ENCODE assay signal across 23 cellular contexts in the genomic region with DNA sequence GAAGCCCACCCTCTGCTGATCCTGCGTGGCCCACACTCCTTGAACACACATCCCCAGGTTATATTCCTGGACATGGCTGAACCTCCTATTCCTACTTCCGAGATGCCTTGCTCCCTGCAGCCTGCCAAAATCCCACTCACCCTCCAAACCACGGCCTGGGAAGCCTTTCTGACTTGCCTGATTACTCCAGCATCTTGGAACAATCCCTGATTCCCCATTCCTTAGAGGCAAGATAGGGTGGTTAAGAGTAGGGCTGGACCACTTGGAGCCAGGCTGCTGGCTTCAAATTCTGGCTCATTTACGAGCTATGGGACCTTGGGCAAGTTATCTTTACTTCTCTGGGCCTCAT. TPM values are rescaled to one million over a fixed set of nuclear protein-coding genes. Genes with fewer than 3 reads are reported as not detected.
A peak's percentile ranks its signal among the peaks of the same experiment; 100 is the strongest.
DNase-seq lines count a peak whose midpoint lies in the region; ATAC-seq and TF ChIP-seq lines count a peak whose summit lies in the region.
"Had no signal": no experiment of that assay in that cellular context is flagged by ENCODE, and none has a peak within 500 bp of the region (broad histone marks: within the 10 kb centered on the region; RNA-seq: fewer than 3 reads in every experiment).

No MANE protein-coding gene starts in this region.

- POLR2A ChIA-PET in activated CD4-positive, alpha-beta T cell treated with anti-CD3 and anti-CD28 coated beads for 36 hours (lab: Charles Lee) = no interaction called here
- POLR2A ChIA-PET in Caco-2 (lab: Charles Lee) = interaction anchor here (2.6 kb wide), 1 partner anchor 10 kb away, joined by 28 read pairs; no protein-coding TSS in a partner anchor
- POLR2A ChIA-PET in naive thymus-derived CD4-positive, alpha-beta T cell (lab: Charles Lee) = no interaction called here
- POLR2A ChIA-PET in activated CD4-positive, alpha-beta memory T cell treated with anti-CD3 and anti-CD28 coated beads for 36 hours (lab: Charles Lee) = interaction anchor here (1.9 kb wide), 1 partner anchor 10 kb away, joined by 5 read pairs; no protein-coding TSS in a partner anchor

- H3K27me3 ChIP-seq in Caco-2 (replicated peaks; ENCODE audit: control insufficient read depth, insufficient read depth, low read length) = no peaks in the 10 kb centered on the region
- no peaks in the 10 kb centered on the region for H3K27me3 ChIP-seq in naive thymus-derived CD4-positive, alpha-beta T cell (ENCODE audit: control insufficient read depth in 2 of 2, insufficient read depth in 2 of 2, low read length in 2 of 2)
- no peaks in the 10 kb centered on the region for H3K27me3 ChIP-seq in heart left ventricle
- H3K27me3 ChIP-seq: SJCRH30 had no signal

- TSS peak; percentile 6 for BruUV-seq in Caco-2 (replicated peaks; lab: Mats Ljungman, UMichigan)

- H3K4me1 ChIP-seq in Caco-2 = peaks cover 47% of the 10 kb centered on the region
- H3K4me1 ChIP-seq in naive thymus-derived CD4-positive, alpha-beta T cell (ENCODE audit: control insufficient read depth in 2 of 2, insufficient read depth in 2 of 2, low read length in 2 of 2) = peaks cover 4 to 15% of the 10 kb centered on the region in 2 donors
- peaks cover 2 to 45% (median 28%) of the 10 kb centered on the region in 12 donors for H3K4me1 ChIP-seq in heart left ventricle

- H3K9me3 Mint-ChIP-seq in activated CD4-positive, alpha-beta T cell treated with anti-CD3 and anti-CD28 coated beads, Interleukin-2, amount 10 ng/mL, durations not matched to agents 24 days and 14 days = no peaks in the 10 kb centered on the region
- H3K9me3 Mint-ChIP-seq in activated CD4-positive, alpha-beta T cell treated with anti-CD3 and anti-CD28 coated beads for 36 hours (ENCODE audit: low read depth) = no peaks in the 10 kb centered on the region
- no peaks in the 10 kb centered on the region for H3K9me3 Mint-ChIP-seq in Caco-2 (ENCODE audit: unreplicated experiment)
- H3K9me3 Mint-ChIP-seq in activated T-helper 17 cell treated with anti-CD3 and anti-CD28 coated beads, Interleukin-2, amount 50 U/mL, for 72 hours = no peaks in the 10 kb centered on the region
- H3K9me3 Mint-ChIP-seq in naive thymus-derived CD4-positive, alpha-beta T cell = no peaks in the 10 kb centered on the region
- H3K9me3 Mint-ChIP-seq in activated CD4-positive, alpha-beta memory T cell treated with anti-CD3 and anti-CD28 coated beads for 36 hours = no peaks in the 10 kb centered on the region
- H3K9me3 Mint-ChIP-seq: H9 had no signal

- H3K4me1 Mint-ChIP-seq in activated CD4-positive, alpha-beta T cell treated with anti-CD3 and anti-CD28 coated beads, Interleukin-2, amount 10 ng/mL, durations not matched to agents 24 days and 14 days = peaks cover 20% of the 10 kb centered on the region
- peaks cover 34% of the 10 kb centered on the region for H3K4me1 Mint-ChIP-seq in activated CD4-positive, alpha-beta T cell treated with anti-CD3 and anti-CD28 coated beads for 36 hours
- H3K4me1 Mint-ChIP-seq in Caco-2 (ENCODE audit: low read depth, unreplicated experiment) = peaks cover 41% of the 10 kb centered on the region
- H3K4me1 Mint-ChIP-seq in activated T-helper 17 cell treated with anti-CD3 and anti-CD28 coated beads, Interleukin-2, amount 50 U/mL, for 72 hours = peaks cover 19% of the 10 kb centered on the region
- peaks cover 21 to 51% (median 44%) of the 10 kb centered on the region in 7 donors for H3K4me1 Mint-ChIP-seq in naive thymus-derived CD4-positive, alpha-beta T cell
- H3K4me1 Mint-ChIP-seq in activated CD4-positive, alpha-beta memory T cell treated with anti-CD3 and anti-CD28 coated beads for 36 hours (ENCODE audit: low read depth) = peaks cover 46% of the 10 kb centered on the region

- H3K36me3 ChIP-seq in Caco-2 (ENCODE audit: control insufficient read depth, insufficient read depth, low read length) (peaks cover 5% of the 10 kb centered on the region), heart left ventricle (peaks cover 0 to 61% (median 24%) of the 10 kb centered on the region in 9 donors)
- H3K36me3 ChIP-seq in naive thymus-derived CD4-positive, alpha-beta T cell (ENCODE audit: control insufficient read depth in 2 of 3, insufficient read depth in 3 of 3, low read length in 3 of 3) = peaks cover 2 to 75% (median 4%) of the 10 kb centered on the region in 3 experiments
- H3K36me3 ChIP-seq: SJCRH30 had no signal

- peak overlapping the region; percentile 17 for H3K27ac Mint-ChIP-seq in activated CD4-positive, alpha-beta T cell treated with anti-CD3 and anti-CD28 coated beads, Interleukin-2, amount 10 ng/mL, durations not matched to agents 24 days and 14 days
- no peak overlapping the region for H3K27ac Mint-ChIP-seq in activated CD4-positive, alpha-beta T cell treated with anti-CD3 and anti-CD28 coated beads for 36 hours
- H3K27ac Mint-ChIP-seq in Caco-2 (ENCODE audit: unreplicated experiment) = peak overlapping the region; percentile 14
- peak overlapping the region; percentile 15 for H3K27ac Mint-ChIP-seq in activated T-helper 17 cell treated with anti-CD3 and anti-CD28 coated beads, Interleukin-2, amount 50 U/mL, for 72 hours
- H3K27ac Mint-ChIP-seq in naive thymus-derived CD4-positive, alpha-beta T cell = peak overlapping the region in 5 of 9 donors; percentile 38 to 88 (median 54)
- no peak overlapping the region for H3K27ac Mint-ChIP-seq in activated CD4-positive, alpha-beta memory T cell treated with anti-CD3 and anti-CD28 coated beads for 36 hours

- peaks cover 33% of the 10 kb centered on the region for H3K36me3 Mint-ChIP-seq in activated CD4-positive, alpha-beta T cell treated with anti-CD3 and anti-CD28 coated beads, Interleukin-2, amount 10 ng/mL, durations not matched to agents 24 days and 14 days (ENCODE audit: low read depth)
- H3K36me3 Mint-ChIP-seq in activated CD4-positive, alpha-beta T cell treated with anti-CD3 and anti-CD28 coated beads for 36 hours (ENCODE audit: low read depth) = peaks cover 21% of the 10 kb centered on the region
- peaks cover 51% of the 10 kb centered on the region for H3K36me3 Mint-ChIP-seq in Caco-2 (ENCODE audit: insufficient read depth, unreplicated experiment)
- peaks cover 65% of the 10 kb centered on the region for H3K36me3 Mint-ChIP-seq in activated T-helper 17 cell treated with anti-CD3 and anti-CD28 coated beads, Interleukin-2, amount 50 U/mL, for 72 hours (ENCODE audit: low read depth)
- H3K36me3 Mint-ChIP-seq in naive thymus-derived CD4-positive, alpha-beta T cell = peaks cover 4 to 26% (median 8%) of the 10 kb centered on the region in 5 donors
- H3K36me3 Mint-ChIP-seq in activated CD4-positive, alpha-beta memory T cell treated with anti-CD3 and anti-CD28 coated beads for 36 hours = peaks cover 24% of the 10 kb centered on the region

- TF ChIP-seq CTCF in Caco-2 (IDR thresholded peaks at IDR 0.05; ENCODE audit: insufficient read depth in 1 of 2, low read depth in 1 of 2, low read length in 1 of 2, severe bottlenecking in 1 of 2, unreplicated experiment in 1 of 2) (no peak), heart left ventricle (IDR thresholded peaks at IDR 0.05) (no peak)

- no peak overlapping the region for H3K4me3 Mint-ChIP-seq in activated CD4-positive, alpha-beta T cell treated with anti-CD3 and anti-CD28 coated beads, Interleukin-2, amount 10 ng/mL, durations not matched to agents 24 days and 14 days
- no peak overlapping the region for H3K4me3 Mint-ChIP-seq in activated CD4-positive, alpha-beta T cell treated with anti-CD3 and anti-CD28 coated beads for 36 hours
- H3K4me3 Mint-ChIP-seq in Caco-2 (ENCODE audit: unreplicated experiment) = peak overlapping the region; percentile 3
- no peak overlapping the region for H3K4me3 Mint-ChIP-seq in activated T-helper 17 cell treated with anti-CD3 and anti-CD28 coated beads, Interleukin-2, amount 50 U/mL, for 72 hours
- no peak overlapping the region for H3K4me3 Mint-ChIP-seq in naive thymus-derived CD4-positive, alpha-beta T cell
- no peak overlapping the region for H3K4me3 Mint-ChIP-seq in activated CD4-positive, alpha-beta memory T cell treated with anti-CD3 and anti-CD28 coated beads for 36 hours
- H3K4me3 Mint-ChIP-seq: H9 had no signal

- CTCF ChIA-PET in activated CD4-positive, alpha-beta T cell treated with anti-CD3 and anti-CD28 coated beads for 36 hours (lab: Charles Lee) = no interaction called here
- CTCF ChIA-PET in Caco-2 (lab: Charles Lee) = no interaction called here
- CTCF ChIA-PET in naive thymus-derived CD4-positive, alpha-beta T cell (lab: Charles Lee) = no interaction called here
- CTCF ChIA-PET in activated CD4-positive, alpha-beta memory T cell treated with anti-CD3 and anti-CD28 coated beads for 36 hours (lab: Charles Lee) = no interaction called here

- no peak overlapping the region for H3K27ac ChIP-seq in naive thymus-derived CD4-positive, alpha-beta T cell (ENCODE audit: low read depth, low read length)
- no peak overlapping the region for H3K27ac ChIP-seq in heart left ventricle
- H3K27ac ChIP-seq: 22Rv1, GM23248, HL-60, KMS-11, SJCRH30 had no signal

- ATAC-seq in activated CD4-positive, alpha-beta T cell treated with anti-CD3 and anti-CD28 coated beads for 36 hours = no peak
- no peak for ATAC-seq in activated T-helper 17 cell treated with anti-CD3 and anti-CD28 coated beads, Interleukin-2, amount 50 U/mL, for 72 hours (replicated peaks)
- ATAC-seq in naive thymus-derived CD4-positive, alpha-beta T cell = no peak
- no peak for ATAC-seq in heart left ventricle

- no peak overlapping the region for H3K4me3 ChIP-seq in Caco-2 (ENCODE audit: low read depth, low read length)
- H3K4me3 ChIP-seq in naive thymus-derived CD4-positive, alpha-beta T cell (ENCODE audit: low read length) = no peak overlapping the region
- H3K4me3 ChIP-seq in heart left ventricle = no peak overlapping the region
- H3K4me3 ChIP-seq: GM23248, SJCRH30 had no signal

- no peaks in the 10 kb centered on the region for H3K27me3 Mint-ChIP-seq in activated CD4-positive, alpha-beta T cell treated with anti-CD3 and anti-CD28 coated beads, Interleukin-2, amount 10 ng/mL, durations not matched to agents 24 days and 14 days
- H3K27me3 Mint-ChIP-seq in activated CD4-positive, alpha-beta T cell treated with anti-CD3 and anti-CD28 coated beads for 36 hours = no peaks in the 10 kb centered on the region
- H3K27me3 Mint-ChIP-seq in Caco-2 (ENCODE audit: insufficient read depth, unreplicated experiment) = no peaks in the 10 kb centered on the region
- H3K27me3 Mint-ChIP-seq in activated T-helper 17 cell treated with anti-CD3 and anti-CD28 coated beads, Interleukin-2, amount 50 U/mL, for 72 hours = no peaks in the 10 kb centered on the region
- H3K27me3 Mint-ChIP-seq in naive thymus-derived CD4-positive, alpha-beta T cell = no peaks in the 10 kb centered on the region
- no peaks in the 10 kb centered on the region for H3K27me3 Mint-ChIP-seq in activated CD4-positive, alpha-beta memory T cell treated with anti-CD3 and anti-CD28 coated beads for 36 hours

- TF ChIP-seq POLR2A in heart left ventricle (IDR thresholded peaks at IDR 0.05) = no peak

- 86 to 91% (median 90%) methylated on average over 4 of the region's 4 CpGs for WGBS in heart left ventricle, 4 donors

- DNase-seq in activated CD4-positive, alpha-beta T cell treated with anti-CD3 and anti-CD28 coated beads, Interleukin-2, amount 10 ng/mL, durations not matched to agents 24 days and 14 days = no peak
- no peak for DNase-seq in activated CD4-positive, alpha-beta T cell treated with anti-CD3 and anti-CD28 coated beads for 36 hours
- DNase-seq in Caco-2 = no peak
- DNase-seq in naive thymus-derived CD4-positive, alpha-beta T cell = no peak
- no peak for DNase-seq in heart left ventricle
- DNase-seq in A172 (ENCODE audit: low spot score) = no peak
- no peak for DNase-seq in activated CD4-positive, alpha-beta memory T cell treated with anti-CD3 and anti-CD28 coated beads for 36 hours
- DNase-seq: C1 segment of cervical spinal cord, GM23248, H9, IMR-90, NCI-H1105, NCI-H2029 treated with DMSO at 0.1 percent for 48 hours, NCI-H226, NCI-H510A treated with DMSO at 0.1 percent for 48 hours, NCI-H748 treated with DMSO at 0.1 percent for 48 hours, SJCRH30 had no signal

- no peaks in the 10 kb centered on the region for H3K9me3 ChIP-seq in Caco-2
- H3K9me3 ChIP-seq in naive thymus-derived CD4-positive, alpha-beta T cell (ENCODE audit: control insufficient read depth in 2 of 3, low read length in 3 of 3) = no peaks in the 10 kb centered on the region
- no peaks in the 10 kb centered on the region for H3K9me3 ChIP-seq in heart left ventricle
- H3K9me3 ChIP-seq: SJCRH30 had no signal

- intact Hi-C loops in activated CD4-positive, alpha-beta T cell treated with anti-CD3 and anti-CD28 coated beads, Interleukin-2, amount 10 ng/mL, durations not matched to agents 24 days and 14 days (cut with micrococcal nuclease) = no loop called here
- intact Hi-C loops in activated CD4-positive, alpha-beta T cell treated with anti-CD3 and anti-CD28 coated beads for 36 hours (cut with DNase I, micrococcal nuclease) = no loop called here
- intact Hi-C loops in Caco-2 (cut with micrococcal nuclease; ENCODE audit: unreplicated experiment) (loop anchor here (1.0 to 10.0 kb wide), 3 partner anchors 9 to 339 kb away; a partner anchor contains a TSS), heart left ventricle (cut with DNase I) (loop anchor here in 1 of 10 donors (10.0 kb wide), 1 partner anchor 329 kb away; a partner anchor contains a TSS)
- intact Hi-C loops in naive thymus-derived CD4-positive, alpha-beta T cell (cut with micrococcal nuclease) = no loop called here
- intact Hi-C loops in activated CD4-positive, alpha-beta memory T cell treated with anti-CD3 and anti-CD28 coated beads for 36 hours (cut with micrococcal nuclease) = no loop called here

RNA-seq across cellular contexts. Expression of a gene that starts 45.9 kb away (rescaled TPM):
- not detected in 2 replicates for total RNA-seq in activated CD4-positive, alpha-beta T cell treated with anti-CD3 and anti-CD28 coated beads, Interleukin-2, amount 10 ng/mL, durations not matched to agents 24 days and 14 days
- total RNA-seq in activated CD4-positive, alpha-beta T cell treated with anti-CD3 and anti-CD28 coated beads for 36 hours = not detected
- total RNA-seq in Caco-2 (2022) (0.11 TPM in 1 of 2 replicates, not detected in the other), heart left ventricle (under 1 TPM; 0.13 to 0.90 (median 0.50) TPM)
- not detected for total RNA-seq in activated T-helper 17 cell treated with anti-CD3 and anti-CD28 coated beads, Interleukin-2, amount 50 U/mL, for 72 hours
- not detected for total RNA-seq in naive thymus-derived CD4-positive, alpha-beta T cell
- polyA plus RNA-seq in naive thymus-derived CD4-positive, alpha-beta T cell = not detected
- under 1 TPM; 0.03 to 0.42 TPM for polyA plus RNA-seq in heart left ventricle
- not detected in 2 replicates for total RNA-seq in A172 (2014; rRNA removed; shearing (Covaris generic))
- not detected for total RNA-seq in activated CD4-positive, alpha-beta memory T cell treated with anti-CD3 and anti-CD28 coated beads for 36 hours
- total RNA-seq: G401, GM23248, H9, HT1080, IMR-90 had no signal
- polyA plus RNA-seq: GM23248, IMR-90 had no signal

RNA-seq across cellular contexts. Expression of a gene that starts 52.2 kb away (rescaled TPM):
- total RNA-seq in activated CD4-positive, alpha-beta T cell treated with anti-CD3 and anti-CD28 coated beads, Interleukin-2, amount 10 ng/mL, durations not matched to agents 24 days and 14 days = 64.5 and 66.4 TPM in 2 replicates
- total RNA-seq in activated CD4-positive, alpha-beta T cell treated with anti-CD3 and anti-CD28 coated beads for 36 hours = 10 to 100 TPM; 47.4 to 54.6 TPM
- total RNA-seq in Caco-2 (2022) (75.0 and 82.4 TPM in 2 replicates), heart left ventricle (10 to 100 TPM; 22.7 to 57.5 (median 34.5) TPM)
- total RNA-seq in activated T-helper 17 cell treated with anti-CD3 and anti-CD28 coated beads, Interleukin-2, amount 50 U/mL, for 72 hours = 10 to 100 TPM; 54.6 to 57.2 TPM
- total RNA-seq in naive thymus-derived CD4-positive, alpha-beta T cell = 100 to 1,000 TPM in 1 of 5 experiments, 10 to 100 TPM in 4; 50.8 to 104 (median 52.3) TPM
- 10 to 100 TPM; 35.6 to 67.4 TPM for polyA plus RNA-seq in naive thymus-derived CD4-positive, alpha-beta T cell
- 10 to 100 TPM; 14.6 to 29.0 TPM for polyA plus RNA-seq in heart left ventricle
- 33.4 and 44.9 TPM in 2 replicates for total RNA-seq in A172 (2014; rRNA removed; shearing (Covaris generic))
- total RNA-seq in activated CD4-positive, alpha-beta memory T cell treated with anti-CD3 and anti-CD28 coated beads for 36 hours = 10 to 100 TPM; 57.4 to 64.1 TPM

Comparison
In these comparisons a context has a peak if more than half of its experiments do, and no peak if none do; other contexts are left out.
1. H3K27ac Mint-ChIP-seq: peak in activated CD4-positive, alpha-beta T cell treated with anti-CD3 and anti-CD28 coated beads, Interleukin-2, amount 10 ng/mL, durations not matched to agents 24 days and 14 days (single experiment), Caco-2 (single experiment), activated T-helper 17 cell treated with anti-CD3 and anti-CD28 coated beads, Interleukin-2, amount 50 U/mL, for 72 hours (single experiment) and naive thymus-derived CD4-positive, alpha-beta T cell (5 of 9); none in activated CD4-positive, alpha-beta T cell treated with anti-CD3 and anti-CD28 coated beads for 36 hours (single experiment) and activated CD4-positive, alpha-beta memory T cell treated with anti-CD3 and anti-CD28 coated beads for 36 hours (single experiment).
2. POLR2A ChIA-PET loops: an anchor here in Caco-2 (2.6 kb wide) and activated CD4-positive, alpha-beta memory T cell treated with anti-CD3 and anti-CD28 coated beads for 36 hours (1.9 kb wide); none called in activated CD4-positive, alpha-beta T cell treated with anti-CD3 and anti-CD28 coated beads for 36 hours and naive thymus-derived CD4-positive, alpha-beta T cell.